Comparison of ENCODE assay signal across 8 cellular contexts in genomic region chr16:57810197-57811024, GRCh38. TPM values are rescaled to one million over a fixed set of nuclear protein-coding genes. Genes with fewer than 3 reads are reported as not detected.
DNase-seq lines count a peak whose midpoint lies in the region; ATAC-seq, FAIRE-seq and TF ChIP-seq lines count a peak whose summit lies in the region.

No MANE protein-coding gene starts in this region.

- TF ChIP-seq CTCF in KMS-11 (conservative IDR thresholded peaks at IDR 0.05; ENCODE audit: low read depth, low read length), result no peak
- TF ChIP-seq CTCF in WTC11 (IDR thresholded peaks at IDR 0.05), result no peak

- peaks cover 36% of the 10 kb centered on the region for H3K4me1 ChIP-seq in GM23248 (ENCODE audit: insufficient read depth)
- peaks cover 63% of the 10 kb centered on the region for H3K4me1 ChIP-seq in KMS-11 (ENCODE audit: low read depth, poor library complexity, severe bottlenecking)
- peaks cover 30% of the 10 kb centered on the region for H3K4me1 ChIP-seq in mesodermal cell (ENCODE audit: control insufficient read depth, insufficient read depth, low read length, poor library complexity, severe bottlenecking)

- CTCF ChIA-PET in WTC11 (lab: Charles Lee), result interaction anchor here (0.8 to 4.7 kb wide), 5 partner anchors 15 to 167 kb away, joined by 3 to 23 read pairs (median 3); no protein-coding TSS in a partner anchor

- H3K27me3 Mint-ChIP-seq in WTC11 (ENCODE audit: low read depth), result peaks cover 2% of the 10 kb centered on the region; the same call in 1 of the 2 replicates
- H3K27me3 Mint-ChIP-seq in central memory CD8-positive, alpha-beta T cell, result no peaks in the 10 kb centered on the region

- H3K9ac ChIP-seq in GM23248, result peak overlapping the region; percentile 33
- H3K9ac ChIP-seq in KMS-11, result peak overlapping the region; percentile 65

- peak overlapping the region; percentile 48; the same call in 1 of the 2 replicates for H2AFZ ChIP-seq in GM23248
- peak overlapping the region; percentile 55 for H2AFZ ChIP-seq in KMS-11 (ENCODE audit: low read depth)

- H3K9me3 Mint-ChIP-seq in WTC11, result no peaks in the 10 kb centered on the region
- H3K9me3 Mint-ChIP-seq in central memory CD8-positive, alpha-beta T cell, result no peaks in the 10 kb centered on the region

- H3K27ac ChIP-seq in GM23248, result no peak overlapping the region; the same call in 1 of the 2 replicates
- peak overlapping the region; percentile 92 for H3K27ac ChIP-seq in KMS-11
- peak overlapping the region; percentile 85 for H3K27ac ChIP-seq in mesodermal cell (ENCODE audit: low read depth, low read length, severe bottlenecking)

- H3K36me3 Mint-ChIP-seq in WTC11, result no peaks in the 10 kb centered on the region
- peaks cover 3% of the 10 kb centered on the region for H3K36me3 Mint-ChIP-seq in central memory CD8-positive, alpha-beta T cell (ENCODE audit: insufficient read depth)

- H3F3A ChIP-seq in GM23248 (ENCODE audit: insufficient read depth), result peaks cover 27% of the 10 kb centered on the region

- 22 to 26% methylated on average over 14 of the region's 14 CpGs for WGBS in GM23248 (ENCODE audit: low coverage in 1 of 2, low lambda C conversion rate in 2 of 2, missing lambda C conversion rate in 2 of 2), 2 experiments
- WGBS in mesodermal cell (ENCODE audit: insufficient coverage in 2 of 2), 2 experiments, result 16 to 21% methylated on average over 10 to 11 of the region's 14 CpGs

- H3K4me2 ChIP-seq in GM23248 (ENCODE audit: unreplicated experiment) (peak overlapping the region; percentile 65), KMS-11 (peak overlapping the region; percentile 87)

- H3K4me3 Mint-ChIP-seq in WTC11, result no peak overlapping the region
- H3K4me3 Mint-ChIP-seq in central memory CD8-positive, alpha-beta T cell, result peak overlapping the region; percentile 60

- DNase-seq in GM12891 (ENCODE audit: insufficient read length, low spot score) (peak; percentile 80), GM23248 (peak; percentile 95), WTC11 (ENCODE audit: low spot score) (peak; percentile 47), NCI-H1092 (lab: John Stamatoyannopoulos, UW) (no peak)
- peak; percentile 61 to 80 for DNase-seq in central memory CD8-positive, alpha-beta T cell (ENCODE audit: low spot score in 2 of 2)
- peak; percentile 80 for DNase-seq in stimulated activated CD8-positive, alpha-beta memory T cell treated with anti-CD3 and anti-CD28 coated beads, Interleukin-4, amount 100 ng/mL, for 48 hours

- peak; percentile 91 for FAIRE-seq in GM12891 (lab: Jason Lieb, UNC)

- POLR2A ChIA-PET in WTC11 (lab: Charles Lee), result interaction anchor here (0.6 kb wide), 2 partner anchors 11 to 468 kb away, joined by 3 to 4 read pairs; no protein-coding TSS in a partner anchor

- H4K20me1 ChIP-seq in GM23248 (ENCODE audit: insufficient read depth), result no peaks in the 10 kb centered on the region
- no peaks in the 10 kb centered on the region for H4K20me1 ChIP-seq in KMS-11 (ENCODE audit: insufficient read depth)

- no peaks in the 10 kb centered on the region for H3K27me3 ChIP-seq in GM23248 (replicated peaks; ENCODE audit: insufficient read depth)
- H3K27me3 ChIP-seq in KMS-11 (ENCODE audit: insufficient read depth, low read depth), result no peaks in the 10 kb centered on the region

- no peaks in the 10 kb centered on the region for H3K9me2 ChIP-seq in GM23248 (ENCODE audit: insufficient read depth)

- H3K36me3 ChIP-seq in GM23248 (ENCODE audit: low read depth) (no peaks in the 10 kb centered on the region), KMS-11 (ENCODE audit: insufficient read depth) (no peaks in the 10 kb centered on the region), mesodermal cell (ENCODE audit: control insufficient read depth, insufficient read depth, low read length) (no peaks in the 10 kb centered on the region)

- peak overlapping the region; percentile 87 for H3K27ac Mint-ChIP-seq in WTC11
- peak overlapping the region; percentile 94 for H3K27ac Mint-ChIP-seq in central memory CD8-positive, alpha-beta T cell (ENCODE audit: low read depth)

- no peaks in the 10 kb centered on the region for H3K9me3 ChIP-seq in GM23248 (ENCODE audit: low read depth)
- no peaks in the 10 kb centered on the region for H3K9me3 ChIP-seq in mesodermal cell (ENCODE audit: control insufficient read depth, low read length)

- peak overlapping the region; percentile 11; the same call in 1 of the 2 replicates for H3K4me3 ChIP-seq in GM23248
- H3K4me3 ChIP-seq in KMS-11 (IDR thresholded peaks at IDR 0.05; ENCODE audit: insufficient read depth, low read depth, low read length), result no peak overlapping the region
- no peak overlapping the region for H3K4me3 ChIP-seq in mesodermal cell (ENCODE audit: extremely low read depth, insufficient read depth, low read length, poor library complexity, severe bottlenecking)

- TF ChIP-seq POLR2A in GM12891 (IDR thresholded peaks at IDR 0.05; ENCODE audit: low read depth, low read length), result no peak

- peak; percentile 59 for ATAC-seq in WTC11
- peak; percentile 100 for ATAC-seq in central memory CD8-positive, alpha-beta T cell (replicated peaks; ENCODE audit: extremely low read depth, poor library complexity, severe bottlenecking)

- H3K4me1 Mint-ChIP-seq in WTC11, result peaks cover 57% of the 10 kb centered on the region
- peaks cover 36% of the 10 kb centered on the region for H3K4me1 Mint-ChIP-seq in central memory CD8-positive, alpha-beta T cell

- H3K79me2 ChIP-seq in GM23248 (ENCODE audit: insufficient read depth), result no peaks in the 10 kb centered on the region
- no peaks in the 10 kb centered on the region for H3K79me2 ChIP-seq in KMS-11 (ENCODE audit: insufficient read depth, low read depth)

- in situ Hi-C loops in GM23248 (cut with MboI), result no loop called here

TF ChIP-seq in GM12891, 5 proteins besides CTCF, POLR2A, EP300 and RAD21:
- TF ChIP-seq POU2F2 (IDR thresholded peaks at IDR 0.05; ENCODE audit: low read depth, low read length) (no peak), SPI1 (IDR thresholded peaks at IDR 0.05; ENCODE audit: low read depth, low read length) (peak; percentile 24; the same call in 1 of the 2 replicates)

TF ChIP-seq in WTC11, 78 proteins besides CTCF, POLR2A, EP300 and RAD21 (continues in another document):
- peak; percentile 97 for TF ChIP-seq NFE2L1 (CRISPR knock-in tag; IDR thresholded peaks at IDR 0.05)
- no peak for TF ChIP-seq OVOL2 (CRISPR knock-in tag; IDR thresholded peaks at IDR 0.05; ENCODE audit: borderline replicate concordance)
- TF ChIP-seq SP1 (CRISPR knock-in tag; conservative IDR thresholded peaks at IDR 0.05), result no peak
- no peak for TF ChIP-seq SMAD4 (CRISPR knock-in tag; IDR thresholded peaks at IDR 0.05)
- TF ChIP-seq TEAD1 (CRISPR knock-in tag; IDR thresholded peaks at IDR 0.05), result peak; percentile 14; the same call in 1 of the 2 replicates
- TF ChIP-seq, protein P1, sequence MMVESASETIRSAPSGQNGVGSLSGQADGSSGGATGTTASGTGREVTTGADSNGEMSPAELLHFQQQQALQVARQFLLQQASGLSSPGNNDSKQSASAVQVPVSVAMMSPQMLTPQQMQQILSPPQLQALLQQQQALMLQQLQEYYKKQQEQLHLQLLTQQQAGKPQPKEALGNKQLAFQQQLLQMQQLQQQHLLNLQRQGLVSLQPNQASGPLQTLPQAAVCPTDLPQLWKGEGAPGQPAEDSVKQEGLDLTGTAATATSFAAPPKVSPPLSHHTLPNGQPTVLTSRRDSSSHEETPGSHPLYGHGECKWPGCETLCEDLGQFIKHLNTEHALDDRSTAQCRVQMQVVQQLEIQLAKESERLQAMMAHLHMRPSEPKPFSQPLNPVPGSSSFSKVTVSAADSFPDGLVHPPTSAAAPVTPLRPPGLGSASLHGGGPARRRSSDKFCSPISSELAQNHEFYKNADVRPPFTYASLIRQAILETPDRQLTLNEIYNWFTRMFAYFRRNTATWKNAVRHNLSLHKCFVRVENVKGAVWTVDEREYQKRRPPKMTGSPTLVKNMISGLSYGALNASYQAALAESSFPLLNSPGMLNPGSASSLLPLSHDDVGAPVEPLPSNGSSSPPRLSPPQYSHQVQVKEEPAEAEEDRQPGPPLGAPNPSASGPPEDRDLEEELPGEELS (CRISPR knock-in tag; IDR thresholded peaks at IDR 0.05), result peak; percentile 55; the same call in 1 of the 2 replicates
- no peak for TF ChIP-seq ZNF512 (CRISPR knock-in tag; IDR thresholded peaks at IDR 0.05; ENCODE audit: borderline replicate concordance)
- peak; percentile 77 for TF ChIP-seq GABPB1 (CRISPR knock-in tag; IDR thresholded peaks at IDR 0.05)
- TF ChIP-seq CBFB (CRISPR knock-in tag; IDR thresholded peaks at IDR 0.05; ENCODE audit: low read depth), result no peak
- no peak for TF ChIP-seq JUN (CRISPR knock-in tag; IDR thresholded peaks at IDR 0.05)
- TF ChIP-seq NFYB (CRISPR knock-in tag; conservative IDR thresholded peaks at IDR 0.05; ENCODE audit: low read depth), result no peak
- TF ChIP-seq, protein P2, sequence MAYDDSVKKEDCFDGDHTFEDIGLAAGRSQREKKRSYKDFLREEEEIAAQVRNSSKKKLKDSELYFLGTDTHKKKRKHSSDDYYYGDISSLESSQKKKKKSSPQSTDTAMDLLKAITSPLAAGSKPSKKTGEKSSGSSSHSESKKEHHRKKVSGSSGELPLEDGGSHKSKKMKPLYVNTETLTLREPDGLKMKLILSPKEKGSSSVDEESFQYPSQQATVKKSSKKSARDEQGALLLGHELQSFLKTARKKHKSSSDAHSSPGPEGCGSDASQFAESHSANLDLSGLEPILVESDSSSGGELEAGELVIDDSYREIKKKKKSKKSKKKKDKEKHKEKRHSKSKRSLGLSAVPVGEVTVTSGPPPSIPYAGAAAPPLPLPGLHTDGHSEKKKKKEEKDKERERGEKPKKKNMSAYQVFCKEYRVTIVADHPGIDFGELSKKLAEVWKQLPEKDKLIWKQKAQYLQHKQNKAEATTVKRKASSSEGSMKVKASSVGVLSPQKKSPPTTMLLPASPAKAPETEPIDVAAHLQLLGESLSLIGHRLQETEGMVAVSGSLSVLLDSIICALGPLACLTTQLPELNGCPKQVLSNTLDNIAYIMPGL (CRISPR knock-in tag; IDR thresholded peaks at IDR 0.05), result no peak

RNA-seq across cellular contexts. Expression of gene KIFC3, which starts 8.1 kb away (rescaled TPM):
- polyA plus RNA-seq in GM12891 (2012; ENCODE audit: low read depth, missing spikeins), result 1.3 TPM
- 50.0 and 65.3 TPM in 2 replicates for total RNA-seq in GM23248 (2014; rRNA removed; shearing (Covaris generic))
- 27.0 and 28.4 TPM in 2 replicates for polyA plus RNA-seq in GM23248 (2016; fragmentation: Nextera tagmentation; extraction: Ambion mirVana)
- total RNA-seq in WTC11 (2021), result 9.2 to 11.6 TPM (median 10.0 TPM) in 3 replicates
- polyA plus RNA-seq in mesodermal cell (2013, experiment 1 of 2), result 28.1 TPM
- polyA plus RNA-seq in mesodermal cell (2013, experiment 2 of 2), result 20.3 TPM
